ENCODE assay signal across 10 cellular contexts in genomic region chr7:148623586-148624282, GRCh38. TPM values are rescaled to one million over a fixed set of nuclear protein-coding genes. Genes with fewer than 3 reads are reported as not detected.
DNase-seq lines count a peak whose midpoint lies in the region; ATAC-seq and TF ChIP-seq lines count a peak whose summit lies in the region.
"Had no signal": no experiment of that assay in that cellular context is flagged by ENCODE, and none has a peak within 500 bp of the region (broad histone marks: within the 10 kb centered on the region; RNA-seq: fewer than 3 reads in every experiment).

No MANE protein-coding gene starts in this region.

- no peaks in the 10 kb centered on the region for H3K36me3 ChIP-seq in brain microvascular endothelial cell (replicated peaks)
- H3K36me3 ChIP-seq in neural progenitor cell: no peaks in the 10 kb centered on the region

- no peak overlapping the region for H3K4me3 Mint-ChIP-seq in neural progenitor cell
- H3K4me3 Mint-ChIP-seq: stimulated activated naive B cell treated with anti-CD40 and anti-IgM and Interleukin-4, amounts not matched to agents 10 μg/mL and 1 μg/mL and 100 μg/mL, for 72 hours had no signal

- no peaks in the 10 kb centered on the region for H4K20me1 ChIP-seq in neural progenitor cell (ENCODE audit: low read depth)

- peaks cover 2% of the 10 kb centered on the region for H3K27me3 Mint-ChIP-seq in neural progenitor cell (ENCODE audit: insufficient read depth, low read depth)

- no peaks in the 10 kb centered on the region for H3K9me3 ChIP-seq in neural progenitor cell (ENCODE audit: low read depth)

- no peak overlapping the region for H3K4me2 ChIP-seq in neural progenitor cell

- H3K27ac ChIP-seq in brain microvascular endothelial cell: no peak overlapping the region
- no peak overlapping the region for H3K27ac ChIP-seq in neural progenitor cell

- H3K79me2 ChIP-seq in neural progenitor cell (ENCODE audit: low read depth): no peaks in the 10 kb centered on the region

- TF ChIP-seq CTCF in brain microvascular endothelial cell (IDR thresholded peaks at IDR 0.05; ENCODE audit: low read depth, low read length, missing control alignments) (no peak), neural progenitor cell (IDR thresholded peaks at IDR 0.05) (no peak)

- in situ Hi-C loops in brain microvascular endothelial cell (cut with HindIII; ENCODE audit: low pct_ligation_motif_present, low sequenced_read_pairs): no loop called here

- no peaks in the 10 kb centered on the region for H3K36me3 Mint-ChIP-seq in neural progenitor cell
- H3K36me3 Mint-ChIP-seq: stimulated activated naive B cell treated with anti-CD40 and anti-IgM and Interleukin-4, amounts not matched to agents 10 μg/mL and 1 μg/mL and 100 μg/mL, for 72 hours had no signal

- H3K4me3 ChIP-seq in brain microvascular endothelial cell (ENCODE audit: low read depth, low read length): no peak overlapping the region
- H3K4me3 ChIP-seq in neural progenitor cell: no peak overlapping the region

- DNase-seq in DMS79 treated with DMSO at 0.1 percent for 48 hours (lab: John Stamatoyannopoulos, UW): peak; percentile 45
- peak; percentile 38 for DNase-seq in LoVo (ENCODE audit: low spot score)
- peak; percentile 20 for DNase-seq in brain microvascular endothelial cell
- no peak for DNase-seq in neural progenitor cell (ENCODE audit: low spot score)
- no peak for DNase-seq in SKM-1 (lab: John Stamatoyannopoulos, UW; ENCODE audit: unreplicated experiment)
- DNase-seq in activated CD4-positive, alpha-beta T cell treated with anti-CD3 and anti-CD28 coated beads, Interleukin-2, amount 50 U/mL, for 48 hours: no peak
- DNase-seq: stimulated activated naive B cell treated with anti-CD40 and anti-IgM and Interleukin-4, amounts not matched to agents 10 μg/mL and 1 μg/mL and 100 μg/mL, for 72 hours; T-helper 1 cell had no signal

- no peaks in the 10 kb centered on the region for H3K9me3 Mint-ChIP-seq in neural progenitor cell
- H3K9me3 Mint-ChIP-seq: stimulated activated naive B cell treated with anti-CD40 and anti-IgM and Interleukin-4, amounts not matched to agents 10 μg/mL and 1 μg/mL and 100 μg/mL, for 72 hours had no signal

- peaks cover 15% of the 10 kb centered on the region for H3K4me1 Mint-ChIP-seq in neural progenitor cell

- no peak for ATAC-seq in HG03025 (IDR thresholded peaks at IDR 0.05; ENCODE audit: low FRiP score, unreplicated experiment)
- no peak for ATAC-seq in HG02973 (IDR thresholded peaks at IDR 0.05; ENCODE audit: unreplicated experiment)
- ATAC-seq: stimulated activated naive B cell treated with anti-CD40 and anti-IgM and Interleukin-4, amounts not matched to agents 10 μg/mL and 1 μg/mL and 100 μg/mL, for 72 hours had no signal

- no peak overlapping the region for H3K9ac ChIP-seq in neural progenitor cell

- no peaks in the 10 kb centered on the region for H3F3A ChIP-seq in neural progenitor cell (ENCODE audit: low read depth)

- peak overlapping the region; percentile 15 for H2AFZ ChIP-seq in neural progenitor cell (replicated peaks)

- H3K27ac Mint-ChIP-seq in neural progenitor cell: no peak overlapping the region
- H3K27ac Mint-ChIP-seq: stimulated activated naive B cell treated with anti-CD40 and anti-IgM and Interleukin-4, amounts not matched to agents 10 μg/mL and 1 μg/mL and 100 μg/mL, for 72 hours had no signal

- no peaks in the 10 kb centered on the region for H3K4me1 ChIP-seq in neural progenitor cell

- no peaks in the 10 kb centered on the region for H3K27me3 ChIP-seq in brain microvascular endothelial cell (replicated peaks)
- no peaks in the 10 kb centered on the region for H3K27me3 ChIP-seq in neural progenitor cell

RNA-seq across cellular contexts. Expression of gene C7orf33, which starts 33.2 kb away (rescaled TPM):
- total RNA-seq in neural progenitor cell (ENCODE audit: low replicate concordance): not detected in 2 replicates

Comparison
In these comparisons a context has a peak if more than half of its experiments do, and no peak if none do; other contexts are left out.
1. DNase-seq: peak in DMS79 treated with DMSO at 0.1 percent for 48 hours (single experiment), LoVo (single experiment) and brain microvascular endothelial cell (single experiment); none in neural progenitor cell (single experiment), SKM-1 (single experiment) and activated CD4-positive, alpha-beta T cell treated with anti-CD3 and anti-CD28 coated beads, Interleukin-2, amount 50 U/mL, for 48 hours (0 of 2).